Comparison of ENCODE assay signal across 8 cellular contexts in the genomic region with DNA sequence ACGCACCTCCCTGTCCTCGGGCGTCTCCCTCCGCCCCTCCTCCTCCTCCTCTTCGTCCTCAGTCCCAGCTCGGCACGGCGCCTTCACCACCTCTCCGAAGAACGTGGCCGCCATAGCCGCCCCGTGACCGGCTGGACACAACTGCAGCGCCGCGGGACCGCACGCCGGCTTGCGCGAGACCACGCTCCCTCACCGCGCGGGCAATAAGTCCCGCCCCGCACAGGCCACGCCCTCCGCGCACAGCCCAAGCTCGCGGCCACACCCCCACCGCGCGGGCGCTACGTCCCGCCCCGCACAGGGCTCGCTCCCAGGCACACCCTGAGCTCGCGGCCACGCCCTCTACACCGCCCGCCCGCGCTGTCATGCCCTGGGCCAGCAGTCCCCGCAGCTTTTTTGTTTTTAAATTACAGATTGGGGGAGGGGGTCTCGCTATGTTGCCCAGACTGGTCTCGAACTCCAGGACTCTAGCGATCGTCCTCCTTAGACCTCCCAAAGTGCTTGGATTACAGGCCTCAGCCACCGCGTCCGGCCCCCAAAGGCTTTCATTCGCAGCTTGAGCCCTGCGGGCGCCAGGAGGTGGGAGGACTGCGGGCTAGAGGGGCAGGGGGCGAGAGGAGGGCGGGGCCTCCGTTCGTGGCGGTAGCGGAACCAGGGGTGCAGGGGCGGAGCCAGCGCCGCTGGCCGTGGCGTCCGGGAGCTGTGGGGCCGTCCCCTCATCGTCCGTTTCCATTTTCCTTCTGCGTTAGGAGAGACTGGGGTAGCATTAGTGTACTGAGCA. TPM values are rescaled to one million over a fixed set of nuclear protein-coding genes. Genes with fewer than 3 reads are reported as not detected.
DNase-seq lines count a peak whose midpoint lies in the region; ATAC-seq and FAIRE-seq lines count a peak whose summit lies in the region.

A gene with protein sequence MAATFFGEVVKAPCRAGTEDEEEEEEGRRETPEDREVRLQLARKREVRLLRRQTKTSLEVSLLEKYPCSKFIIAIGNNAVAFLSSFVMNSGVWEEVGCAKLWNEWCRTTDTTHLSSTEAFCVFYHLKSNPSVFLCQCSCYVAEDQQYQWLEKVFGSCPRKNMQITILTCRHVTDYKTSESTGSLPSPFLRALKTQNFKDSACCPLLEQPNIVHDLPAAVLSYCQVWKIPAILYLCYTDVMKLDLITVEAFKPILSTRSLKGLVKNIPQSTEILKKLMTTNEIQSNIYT (minus strand): TSS at position 180 of the 778 bp plus-strand sequence. CDS start 66 bp downstream, at position 114.

- peak within 1 kb of the TSS; percentile 98 for H4K8ac ChIP-seq in neuronal stem cell (ENCODE audit: low read depth, low read length)

- H2BK12ac ChIP-seq in neuronal stem cell (ENCODE audit: low read length) = peak within 1 kb of the TSS; percentile 65

- H2BK120ac ChIP-seq in neuronal stem cell (ENCODE audit: low read depth, low read length) = peak within 1 kb of the TSS; percentile 82

- H3K4me2 ChIP-seq in neuronal stem cell (ENCODE audit: insufficient read depth, low read length, poor library complexity, severe bottlenecking) = peak within 1 kb of the TSS; percentile 78

- no peaks in the 10 kb centered on the region for H3K27me3 ChIP-seq in neuronal stem cell (ENCODE audit: control insufficient read depth in 3 of 3, insufficient read depth in 3 of 3, low read depth in 1 of 3, low read length in 3 of 3)
- H3K27me3 ChIP-seq in subcutaneous abdominal adipose tissue (ENCODE audit: control insufficient read depth in 5 of 5, insufficient read depth in 4 of 5, low read length in 5 of 5) = no peaks in the 10 kb centered on the region

- peak within 1 kb of the TSS; percentile 69 for H2AK5ac ChIP-seq in neuronal stem cell (ENCODE audit: low read depth, low read length)

- H3K9ac ChIP-seq in SK-N-MC (ENCODE audit: insufficient read length) (peak within 1 kb of the TSS; percentile 91), neuronal stem cell (ENCODE audit: low read depth, low read length, poor library complexity) (peak within 1 kb of the TSS; percentile 100), subcutaneous abdominal adipose tissue (ENCODE audit: low read length in 5 of 5) (peak within 1 kb of the TSS; percentile 76 to 91 (median 77))

- CTCF ChIA-PET in activated naive CD4-positive, alpha-beta T cell treated with anti-CD3 and anti-CD28 coated beads, Interleukin-2, amount 10 ng/mL, durations not matched to agents 7 days and 5 days (lab: Charles Lee) = interaction anchor here (0.9 to 1.1 kb wide), 2 partner anchors 10 to 204 kb away, joined by 3 to 4 read pairs; no protein-coding TSS in a partner anchor

- H3K79me1 ChIP-seq in neuronal stem cell (ENCODE audit: low read depth, low read length) = peaks cover 6% of the 10 kb centered on the region

- peak within 1 kb of the TSS; percentile 97 for H3K27ac Mint-ChIP-seq in activated naive CD4-positive, alpha-beta T cell treated with anti-CD3 and anti-CD28 coated beads, Interleukin-2, amount 10 ng/mL, durations not matched to agents 7 days and 5 days

- peak within 1 kb of the TSS; percentile 88 for H2BK5ac ChIP-seq in neuronal stem cell (ENCODE audit: low read length)

- H3K27ac ChIP-seq in SK-N-MC (peak within 1 kb of the TSS; percentile 69; the same call in 1 of the 2 replicates), neuronal stem cell (replicated peaks; ENCODE audit: low read length) (peak within 1 kb of the TSS; percentile 85), subcutaneous abdominal adipose tissue (ENCODE audit: low read depth, low read length) (peak within 1 kb of the TSS; percentile 89)

- WGBS in neuronal stem cell (ENCODE audit: extremely low coverage in 2 of 2, insufficient read length in 2 of 2, insufficient replicate concordance in 1 of 2), 2 donors = no CpG with 5 or more reads among the region's 76 CpGs

- no peaks in the 10 kb centered on the region for H3K27me3 Mint-ChIP-seq in activated naive CD4-positive, alpha-beta T cell treated with anti-CD3 and anti-CD28 coated beads, Interleukin-2, amount 10 ng/mL, durations not matched to agents 7 days and 5 days

- peak within 1 kb of the TSS; percentile 100 for H3K14ac ChIP-seq in neuronal stem cell (ENCODE audit: low read length)

- peak within 1 kb of the TSS; percentile 94 for H4K91ac ChIP-seq in neuronal stem cell (ENCODE audit: low read depth, low read length, poor library complexity)

- DNase-seq in NCI-H1048 (lab: John Stamatoyannopoulos, UW) (peak; percentile 79), SK-N-MC (ENCODE audit: low read depth, low spot score) (peak; percentile 16), frontal cortex (ENCODE audit: low spot score in 2 of 2) (peak; percentile 82), neuronal stem cell (ENCODE audit: low spot score) (peak; percentile 92)
- peak; percentile 95 for DNase-seq in activated naive CD4-positive, alpha-beta T cell treated with anti-CD3 and anti-CD28 coated beads, Interleukin-2, amount 10 ng/mL, durations not matched to agents 7 days and 5 days

- no peaks in the 10 kb centered on the region for H3K9me3 ChIP-seq in SK-N-MC (ENCODE audit: low read depth, low read length)
- peaks cover 0 to 5% of the 10 kb centered on the region in 2 donors for H3K9me3 ChIP-seq in neuronal stem cell (replicated peaks in 1 of 2; ENCODE audit: control insufficient read depth in 2 of 2, insufficient read depth in 1 of 2, low read depth in 1 of 2, low read length in 2 of 2)
- H3K9me3 ChIP-seq in subcutaneous abdominal adipose tissue (ENCODE audit: control insufficient read depth in 5 of 5, low read length in 5 of 5) = no peaks in the 10 kb centered on the region

- peak within 1 kb of the TSS; percentile 97 for H2AFZ ChIP-seq in neuronal stem cell (ENCODE audit: low read length)

- H3K4me1 ChIP-seq in neuronal stem cell (ENCODE audit: control insufficient read depth in 2 of 2, insufficient read depth in 1 of 2, low read depth in 1 of 2, low read length in 2 of 2) = peaks cover 1 to 14% of the 10 kb centered on the region in 2 donors
- H3K4me1 ChIP-seq in subcutaneous abdominal adipose tissue (ENCODE audit: control insufficient read depth in 5 of 5, insufficient read depth in 5 of 5, low read length in 5 of 5) = peaks cover 3 to 27% (median 18%) of the 10 kb centered on the region in 5 donors

- no peak within 1 kb of the TSS for H3K4ac ChIP-seq in neuronal stem cell (ENCODE audit: low read length)

- peak within 1 kb of the TSS; percentile 50 for H2BK15ac ChIP-seq in neuronal stem cell (ENCODE audit: low read length)

- FAIRE-seq in frontal cortex (lab: Jason Lieb, UNC) = no peak

- ATAC-seq in HG02588 (IDR thresholded peaks at IDR 0.05; ENCODE audit: unreplicated experiment) = peak; percentile 87

- peaks cover 28% of the 10 kb centered on the region for H3K36me3 Mint-ChIP-seq in activated naive CD4-positive, alpha-beta T cell treated with anti-CD3 and anti-CD28 coated beads, Interleukin-2, amount 10 ng/mL, durations not matched to agents 7 days and 5 days

- H3K23ac ChIP-seq in neuronal stem cell (ENCODE audit: low read depth, low read length, poor library complexity) = peak within 1 kb of the TSS; percentile 100

- peak within 1 kb of the TSS; percentile 100 for H3K18ac ChIP-seq in neuronal stem cell (ENCODE audit: low read length)

- peaks cover 23% of the 10 kb centered on the region for H3K36me3 ChIP-seq in SK-N-MC (ENCODE audit: insufficient read depth, low read length)
- peaks cover 4 to 27% of the 10 kb centered on the region in 2 donors for H3K36me3 ChIP-seq in neuronal stem cell (replicated peaks in 1 of 2; ENCODE audit: control insufficient read depth in 2 of 2, insufficient read depth in 2 of 2, low read length in 2 of 2)
- H3K36me3 ChIP-seq in subcutaneous abdominal adipose tissue (ENCODE audit: control insufficient read depth in 5 of 5, insufficient read depth in 5 of 5, low read length in 5 of 5) = peaks cover 0 to 8% (median 0%) of the 10 kb centered on the region in 5 donors

- peak within 1 kb of the TSS; percentile 98 for H3K4me3 Mint-ChIP-seq in activated naive CD4-positive, alpha-beta T cell treated with anti-CD3 and anti-CD28 coated beads, Interleukin-2, amount 10 ng/mL, durations not matched to agents 7 days and 5 days

- H3K4me3 ChIP-seq in GM08714 (ENCODE audit: low read length) (peak within 1 kb of the TSS; percentile 97), SK-N-MC (peak within 1 kb of the TSS; percentile 95), neuronal stem cell (ENCODE audit: low read length in 2 of 2) (peak within 1 kb of the TSS; percentile 92 to 98), subcutaneous abdominal adipose tissue (ENCODE audit: low read depth in 1 of 5, low read length in 5 of 5) (peak within 1 kb of the TSS; percentile 79 to 96 (median 89))

- H3K4me1 Mint-ChIP-seq in activated naive CD4-positive, alpha-beta T cell treated with anti-CD3 and anti-CD28 coated beads, Interleukin-2, amount 10 ng/mL, durations not matched to agents 7 days and 5 days = peaks cover 39% of the 10 kb centered on the region

- H3K9me3 Mint-ChIP-seq in activated naive CD4-positive, alpha-beta T cell treated with anti-CD3 and anti-CD28 coated beads, Interleukin-2, amount 10 ng/mL, durations not matched to agents 7 days and 5 days = no peaks in the 10 kb centered on the region

RNA-seq across cellular contexts. Expression of the gene that starts here (rescaled TPM):
- total RNA-seq in frontal cortex = 27.3 TPM
- polyA plus RNA-seq in neuronal stem cell (2013, experiment 1 of 2) = 74.3 TPM
- polyA plus RNA-seq in neuronal stem cell (2013, experiment 2 of 2) = 73.2 TPM

Comparison
In these comparisons a context has a peak if more than half of its experiments do, and no peak if none do; other contexts are left out.
1. Peak in every context shown above with its lines: DNase-seq, ATAC-seq, H3K4me3 ChIP-seq and H3K27ac ChIP-seq.
2. DNase-seq: peak in every context shown above with its lines; median percentile 95 in activated naive CD4-positive, alpha-beta T cell treated with anti-CD3 and anti-CD28 coated beads, Interleukin-2, amount 10 ng/mL, durations not matched to agents 7 days and 5 days; 92 in neuronal stem cell; 82 in frontal cortex; 79 in NCI-H1048; 16 in SK-N-MC.